1 cellular context compared by ENCODE assay signal in the genomic region with DNA sequence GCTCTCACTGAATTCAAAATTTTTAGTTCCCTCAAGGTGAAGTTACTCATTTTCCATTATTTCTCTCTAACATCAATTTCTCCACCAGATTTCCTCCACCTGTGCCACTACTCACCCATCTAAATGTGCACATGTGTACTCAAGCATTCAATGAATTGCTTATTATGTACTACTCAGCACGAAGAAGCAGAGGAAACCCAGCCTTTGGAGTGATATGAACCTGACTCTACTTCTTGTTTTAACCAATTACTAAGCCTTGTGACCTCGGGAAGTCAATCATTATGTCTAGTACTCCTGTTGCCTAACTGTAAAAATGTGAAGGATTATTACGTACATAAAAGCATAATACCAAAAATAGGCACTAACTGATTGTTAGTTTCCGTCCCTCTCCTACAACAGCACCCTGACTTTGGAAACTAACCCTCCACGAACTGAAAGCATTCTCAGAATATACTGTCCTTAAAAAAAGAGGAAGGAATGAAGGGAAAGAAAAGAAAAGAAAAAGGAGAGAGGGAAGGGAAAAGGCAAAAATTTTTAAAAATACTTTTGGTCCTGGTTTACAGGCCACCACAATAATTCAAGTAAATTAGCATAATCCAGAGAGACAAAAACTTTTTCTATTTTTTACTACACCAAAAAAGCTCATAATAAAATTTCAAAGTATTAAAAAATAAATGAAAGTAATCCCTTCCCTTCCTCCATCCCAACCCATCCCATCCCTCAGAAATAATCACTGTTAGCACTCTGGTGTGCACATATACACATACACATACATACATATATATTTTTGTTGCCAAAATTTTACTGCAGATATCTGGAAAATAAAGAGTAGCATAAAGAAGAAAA.
A peak's percentile ranks its signal among the peaks of the same experiment; 100 is the strongest.
TF ChIP-seq lines count a peak whose summit lies in the region.

No MANE protein-coding gene starts in this region.

TF ChIP-seq in K562, 482 proteins besides CTCF, POLR2A, EP300 and RAD21 (continued from another document):
- TF ChIP-seq, protein P1, sequence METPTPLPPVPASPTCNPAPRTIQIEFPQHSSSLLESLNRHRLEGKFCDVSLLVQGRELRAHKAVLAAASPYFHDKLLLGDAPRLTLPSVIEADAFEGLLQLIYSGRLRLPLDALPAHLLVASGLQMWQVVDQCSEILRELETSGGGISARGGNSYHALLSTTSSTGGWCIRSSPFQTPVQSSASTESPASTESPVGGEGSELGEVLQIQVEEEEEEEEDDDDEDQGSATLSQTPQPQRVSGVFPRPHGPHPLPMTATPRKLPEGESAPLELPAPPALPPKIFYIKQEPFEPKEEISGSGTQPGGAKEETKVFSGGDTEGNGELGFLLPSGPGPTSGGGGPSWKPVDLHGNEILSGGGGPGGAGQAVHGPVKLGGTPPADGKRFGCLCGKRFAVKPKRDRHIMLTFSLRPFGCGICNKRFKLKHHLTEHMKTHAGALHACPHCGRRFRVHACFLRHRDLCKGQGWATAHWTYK (CRISPR knock-in tag; IDR thresholded peaks at IDR 0.05) = no peak
- no peak for TF ChIP-seq CBFA2T2 (conservative IDR thresholded peaks at IDR 0.05)
- no peak for TF ChIP-seq ZNF57 (CRISPR knock-in tag; IDR thresholded peaks at IDR 0.05)
- TF ChIP-seq, protein P2, sequence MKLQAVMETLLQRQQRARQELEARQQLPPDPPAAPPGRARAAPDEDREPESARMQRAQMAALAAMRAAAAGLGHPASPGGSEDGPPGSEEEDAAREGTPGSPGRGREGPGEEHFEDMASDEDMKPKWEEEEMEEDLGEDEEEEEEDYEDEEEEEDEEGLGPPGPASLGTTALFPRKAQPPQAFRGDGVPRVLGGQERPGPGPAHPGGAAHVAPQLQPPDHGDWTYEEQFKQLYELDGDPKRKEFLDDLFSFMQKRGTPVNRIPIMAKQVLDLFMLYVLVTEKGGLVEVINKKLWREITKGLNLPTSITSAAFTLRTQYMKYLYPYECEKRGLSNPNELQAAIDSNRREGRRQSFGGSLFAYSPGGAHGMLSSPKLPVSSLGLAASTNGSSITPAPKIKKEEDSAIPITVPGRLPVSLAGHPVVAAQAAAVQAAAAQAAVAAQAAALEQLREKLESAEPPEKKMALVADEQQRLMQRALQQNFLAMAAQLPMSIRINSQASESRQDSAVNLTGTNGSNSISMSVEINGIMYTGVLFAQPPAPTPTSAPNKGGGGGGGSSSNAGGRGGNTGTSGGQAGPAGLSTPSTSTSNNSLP (IDR thresholded peaks at IDR 0.05; ENCODE audit: borderline replicate concordance, low read depth, low read length) = no peak
- TF ChIP-seq HNRNPK (IDR thresholded peaks at IDR 0.05; ENCODE audit: low read depth, low read length, poor library complexity, severe bottlenecking) = peak; percentile 71
- no peak for TF ChIP-seq KDM5B (IDR thresholded peaks at IDR 0.05; ENCODE audit: insufficient replicate concordance, low read depth, low read length)
- TF ChIP-seq, protein P3, sequence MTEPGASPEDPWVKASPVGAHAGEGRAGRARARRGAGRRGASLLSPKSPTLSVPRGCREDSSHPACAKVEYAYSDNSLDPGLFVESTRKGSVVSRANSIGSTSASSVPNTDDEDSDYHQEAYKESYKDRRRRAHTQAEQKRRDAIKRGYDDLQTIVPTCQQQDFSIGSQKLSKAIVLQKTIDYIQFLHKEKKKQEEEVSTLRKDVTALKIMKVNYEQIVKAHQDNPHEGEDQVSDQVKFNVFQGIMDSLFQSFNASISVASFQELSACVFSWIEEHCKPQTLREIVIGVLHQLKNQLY (CRISPR knock-in tag; conservative IDR thresholded peaks at IDR 0.05) = no peak
- no peak for TF ChIP-seq TRIM28 (IDR thresholded peaks at IDR 0.05)
- TF ChIP-seq, protein P4, sequence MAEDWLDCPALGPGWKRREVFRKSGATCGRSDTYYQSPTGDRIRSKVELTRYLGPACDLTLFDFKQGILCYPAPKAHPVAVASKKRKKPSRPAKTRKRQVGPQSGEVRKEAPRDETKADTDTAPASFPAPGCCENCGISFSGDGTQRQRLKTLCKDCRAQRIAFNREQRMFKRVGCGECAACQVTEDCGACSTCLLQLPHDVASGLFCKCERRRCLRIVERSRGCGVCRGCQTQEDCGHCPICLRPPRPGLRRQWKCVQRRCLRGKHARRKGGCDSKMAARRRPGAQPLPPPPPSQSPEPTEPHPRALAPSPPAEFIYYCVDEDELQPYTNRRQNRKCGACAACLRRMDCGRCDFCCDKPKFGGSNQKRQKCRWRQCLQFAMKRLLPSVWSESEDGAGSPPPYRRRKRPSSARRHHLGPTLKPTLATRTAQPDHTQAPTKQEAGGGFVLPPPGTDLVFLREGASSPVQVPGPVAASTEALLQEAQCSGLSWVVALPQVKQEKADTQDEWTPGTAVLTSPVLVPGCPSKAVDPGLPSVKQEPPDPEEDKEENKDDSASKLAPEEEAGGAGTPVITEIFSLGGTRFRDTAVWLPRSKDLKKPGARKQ (CRISPR knock-in tag; IDR thresholded peaks at IDR 0.05) = 0 out of 2 replicates have a peak, but pooled peaks have one; percentile 32
- no peak for TF ChIP-seq FOXA1 (IDR thresholded peaks at IDR 0.05; ENCODE audit: borderline replicate concordance)
- peak; percentile 56 for TF ChIP-seq U2AF1 (optimal IDR thresholded peaks at IDR 0.05; ENCODE audit: low read depth, low read length)
- TF ChIP-seq ZBTB1 (CRISPR knock-in tag; IDR thresholded peaks at IDR 0.05; ENCODE audit: borderline replicate concordance, low read depth) = no peak
